Comparison of ENCODE assay signal across 8 cellular contexts in genomic region chr16:20799599-20799998, GRCh38. TPM values are rescaled to one million over a fixed set of nuclear protein-coding genes. Genes with fewer than 3 reads are reported as not detected.
DNase-seq lines count a peak whose midpoint lies in the region; ATAC-seq and TF ChIP-seq lines count a peak whose summit lies in the region.

No MANE protein-coding gene starts in this region.

- H3K4me1 ChIP-seq in SK-N-SH (ENCODE audit: control insufficient read depth in 1 of 2, insufficient read depth in 2 of 2, low read depth in 1 of 2, low read length in 1 of 2) (no peaks in the 10 kb centered on the region; a peak in 1 of 4 replicates), gastroesophageal sphincter (no peaks in the 10 kb centered on the region)

- H3K4me3 ChIP-seq in SK-N-SH (ENCODE audit: low read depth in 2 of 2, low read length in 1 of 2) (no peak overlapping the region), gastroesophageal sphincter (no peak overlapping the region)

- WGBS in SK-N-SH (ENCODE audit: low lambda C conversion rate): 50% methylated on average over 2 of the region's 2 CpGs
- WGBS in gastroesophageal sphincter (ENCODE audit: low coverage in 1 of 2), 2 donors: 26 to 28% methylated on average over 2 of the region's 2 CpGs

- CTCF ChIA-PET in SK-N-SH (lab: Yijun Ruan, JAX): interaction anchor here (1.0 to 2.1 kb wide), 6 partner anchors 12 to 294 kb away, joined by 3 to 6 read pairs (median 4); no protein-coding TSS in a partner anchor

- peaks cover 21% of the 10 kb centered on the region for H3F3A ChIP-seq in SK-N-SH (replicated peaks; ENCODE audit: insufficient read depth)

- no peaks in the 10 kb centered on the region for H3K36me3 Mint-ChIP-seq in natural killer cell
- H3K36me3 Mint-ChIP-seq in natural killer cell treated with Interleukin-12 subunit alpha and Interleukin-12 subunit beta and Interleukin-15 and Interleukin-18, amount 100 ng/mL, for 72 hours: peaks cover 5% of the 10 kb centered on the region

- no peaks in the 10 kb centered on the region for H4K20me1 ChIP-seq in SK-N-SH (ENCODE audit: insufficient read depth)

- no peaks in the 10 kb centered on the region for H3K27me3 Mint-ChIP-seq in natural killer cell (ENCODE audit: low read depth in 2 of 2)
- H3K27me3 Mint-ChIP-seq in natural killer cell treated with Interleukin-12 subunit alpha and Interleukin-12 subunit beta and Interleukin-15 and Interleukin-18, amount 100 ng/mL, for 72 hours: no peaks in the 10 kb centered on the region

- no peaks in the 10 kb centered on the region for H3K9me2 ChIP-seq in SK-N-SH

- no peak overlapping the region for H2AFZ ChIP-seq in SK-N-SH (ENCODE audit: low read depth)

- no peak overlapping the region for H3K9ac ChIP-seq in SK-N-SH

- TF ChIP-seq CTCF in natural killer cell (IDR thresholded peaks at IDR 0.05): peak; percentile 74
- TF ChIP-seq CTCF in SK-N-SH (IDR thresholded peaks at IDR 0.05): peak; percentile 69
- TF ChIP-seq CTCF in gastroesophageal sphincter (IDR thresholded peaks at IDR 0.05): peak; percentile 25 to 59 (median 46)

- no peak overlapping the region for H3K4me3 Mint-ChIP-seq in natural killer cell
- no peak overlapping the region for H3K4me3 Mint-ChIP-seq in natural killer cell treated with Interleukin-12 subunit alpha and Interleukin-12 subunit beta and Interleukin-15 and Interleukin-18, amount 100 ng/mL, for 72 hours

- no peaks in the 10 kb centered on the region for H3K9me3 Mint-ChIP-seq in natural killer cell
- no peaks in the 10 kb centered on the region for H3K9me3 Mint-ChIP-seq in natural killer cell treated with Interleukin-12 subunit alpha and Interleukin-12 subunit beta and Interleukin-15 and Interleukin-18, amount 100 ng/mL, for 72 hours

- peak; percentile 45 for TF ChIP-seq RAD21 in SK-N-SH (IDR thresholded peaks at IDR 0.05; ENCODE audit: low read length)

- H3K4me1 Mint-ChIP-seq in natural killer cell: no peaks in the 10 kb centered on the region
- no peaks in the 10 kb centered on the region for H3K4me1 Mint-ChIP-seq in natural killer cell treated with Interleukin-12 subunit alpha and Interleukin-12 subunit beta and Interleukin-15 and Interleukin-18, amount 100 ng/mL, for 72 hours (ENCODE audit: low read depth in 2 of 2)

- ATAC-seq in natural killer cell: peak in 1 of 3 donors; percentile 44
- ATAC-seq in natural killer cell treated with Interleukin-12 subunit alpha and Interleukin-12 subunit beta and Interleukin-15 and Interleukin-18, amount 100 ng/mL, for 72 hours: no peak
- no peak for ATAC-seq in gastroesophageal sphincter
- ATAC-seq in HG02798 (IDR thresholded peaks at IDR 0.05; ENCODE audit: poor library complexity, unreplicated experiment): no peak

- H3K4me2 ChIP-seq in SK-N-SH: no peak overlapping the region

- H3K36me3 ChIP-seq in SK-N-SH (replicated peaks in 1 of 2; ENCODE audit: control insufficient read depth in 1 of 2, insufficient read depth in 2 of 2, low read length in 1 of 2) (peaks cover 43 to 55% of the 10 kb centered on the region in 2 experiments), gastroesophageal sphincter (peaks cover 5 to 43% of the 10 kb centered on the region in 2 donors)

- H3K27ac Mint-ChIP-seq in natural killer cell: no peak overlapping the region
- no peak overlapping the region for H3K27ac Mint-ChIP-seq in natural killer cell treated with Interleukin-12 subunit alpha and Interleukin-12 subunit beta and Interleukin-15 and Interleukin-18, amount 100 ng/mL, for 72 hours

- no peak overlapping the region for H3K27ac ChIP-seq in SK-N-SH (ENCODE audit: low read depth in 2 of 2, low read length in 1 of 2)
- H3K27ac ChIP-seq in gastroesophageal sphincter: peak overlapping the region in 1 of 4 donors; percentile 21

- no peak for DNase-seq in natural killer cell
- no peak for DNase-seq in natural killer cell treated with Interleukin-12 subunit alpha and Interleukin-12 subunit beta and Interleukin-15 and Interleukin-18, amount 100 ng/mL, for 72 hours (ENCODE audit: low spot score)
- DNase-seq in SK-N-SH: no peak
- DNase-seq in T1000 (lab: John Stamatoyannopoulos, UW): no peak
- no peak for DNase-seq in activated T-cell treated with anti-CD3 and anti-CD28 coated beads, Interleukin-2, amount 50 U/mL, for 48 hours
- no peak for DNase-seq in COR-L47 (lab: John Stamatoyannopoulos, UW)

- TF ChIP-seq POLR2A in gastroesophageal sphincter (IDR thresholded peaks at IDR 0.05): no peak

- H3K9me3 ChIP-seq in SK-N-SH (no peaks in the 10 kb centered on the region), gastroesophageal sphincter (no peaks in the 10 kb centered on the region)

- intact Hi-C loops in natural killer cell (cut with micrococcal nuclease): loop anchor here (1.0 kb wide), 1 partner anchor 284 kb away; no protein-coding TSS in a partner anchor

- H3K79me2 ChIP-seq in SK-N-SH (ENCODE audit: insufficient read depth): no peaks in the 10 kb centered on the region

- TF ChIP-seq EP300 in SK-N-SH (IDR thresholded peaks at IDR 0.05; ENCODE audit: borderline replicate concordance in 1 of 2, low read depth in 1 of 2, low read length in 1 of 2) (no peak), gastroesophageal sphincter (IDR thresholded peaks at IDR 0.05) (no peak)

- H3K27me3 ChIP-seq in SK-N-SH (ENCODE audit: insufficient read depth) (no peaks in the 10 kb centered on the region), gastroesophageal sphincter (no peaks in the 10 kb centered on the region)

- POLR2A ChIA-PET in SK-N-SH (lab: Yijun Ruan, JAX): no interaction called here

TF ChIP-seq in SK-N-SH, 30 proteins besides CTCF, POLR2A, EP300 and RAD21:
- no peak for TF ChIP-seq FOSL2 (IDR thresholded peaks at IDR 0.05; ENCODE audit: borderline replicate concordance, low read depth)
- TF ChIP-seq SMC3 (IDR thresholded peaks at IDR 0.05; ENCODE audit: low read depth, low read length): 0 out of 2 replicates have a peak, but pooled peaks have one; percentile 16
- no peak for TF ChIP-seq CHD2 (IDR thresholded peaks at IDR 0.05; ENCODE audit: low read length, partially characterized antibody)
TF ChIP-seq in SK-N-SH: peak in this region for 1.

RNA-seq across cellular contexts. Expression of gene ERI2, which starts 6.7 kb away (rescaled TPM):
- total RNA-seq in natural killer cell (1 to 10 TPM; 2.4 to 3.5 (median 2.8) TPM), gastroesophageal sphincter (10 to 100 TPM in 3 of 4 donors, 1 to 10 TPM in 1; 7.7 to 21.8 (median 12.2) TPM)
- total RNA-seq in natural killer cell treated with Interleukin-12 subunit alpha and Interleukin-12 subunit beta and Interleukin-15 and Interleukin-18, amount 100 ng/mL, for 72 hours: 10 to 100 TPM; 14.7 to 22.8 TPM
- 9.1 and 13.6 TPM in 2 replicates for polyA plus RNA-seq in SK-N-SH (2012; rRNA removed)
- 11.7 and 13.2 TPM in 2 replicates for polyA plus RNA-seq in SK-N-SH (2012; cell fraction: cytosol; rRNA removed)
- 16.7 and 21.1 TPM in 2 replicates for polyA plus RNA-seq in SK-N-SH (2012; cell fraction: nucleus; rRNA removed)

RNA-seq across cellular contexts. Expression of gene REXO5, which starts 6.7 kb away (rescaled TPM):
- total RNA-seq in natural killer cell: 1 to 10 TPM; 1.5 to 6.0 (median 1.7) TPM
- total RNA-seq in natural killer cell treated with Interleukin-12 subunit alpha and Interleukin-12 subunit beta and Interleukin-15 and Interleukin-18, amount 100 ng/mL, for 72 hours: 10 to 100 TPM in 1 of 2 donors, 1 to 10 TPM in 1; 8.3 to 15.8 TPM
- polyA plus RNA-seq in SK-N-SH (2012; rRNA removed): 3.8 and 5.2 TPM in 2 replicates
- 3.4 TPM in 2 replicates for polyA plus RNA-seq in SK-N-SH (2012; cell fraction: cytosol; rRNA removed)
- polyA plus RNA-seq in SK-N-SH (2012; cell fraction: nucleus; rRNA removed): 8.2 and 9.3 TPM in 2 replicates
- total RNA-seq in gastroesophageal sphincter: 1 to 10 TPM; 2.2 to 6.9 (median 3.7) TPM

RNA-seq across cellular contexts. Expression of gene ACSM3, which starts 35.8 kb away (rescaled TPM):
- total RNA-seq in natural killer cell: 1 to 10 TPM; 3.7 to 4.4 (median 4.4) TPM
- 1 to 10 TPM; 1.5 to 7.2 TPM for total RNA-seq in natural killer cell treated with Interleukin-12 subunit alpha and Interleukin-12 subunit beta and Interleukin-15 and Interleukin-18, amount 100 ng/mL, for 72 hours
- 0.44 and 0.80 TPM in 2 replicates for polyA plus RNA-seq in SK-N-SH (2012; rRNA removed)
- 0.81 and 0.89 TPM in 2 replicates for polyA plus RNA-seq in SK-N-SH (2012; cell fraction: cytosol; rRNA removed)
- polyA plus RNA-seq in SK-N-SH (2012; cell fraction: nucleus; rRNA removed): 0.38 and 0.42 TPM in 2 replicates
- 10 to 100 TPM in 1 of 4 donors, 1 to 10 TPM in 3; 4.5 to 24.8 (median 6.8) TPM for total RNA-seq in gastroesophageal sphincter

RNA-seq across cellular contexts. Expression of gene THUMPD1, which starts 58.0 kb away (rescaled TPM):
- total RNA-seq in natural killer cell: 10 to 100 TPM; 86.1 to 92.2 (median 87.1) TPM
- total RNA-seq in natural killer cell treated with Interleukin-12 subunit alpha and Interleukin-12 subunit beta and Interleukin-15 and Interleukin-18, amount 100 ng/mL, for 72 hours: 10 to 100 TPM; 39.6 to 43.5 TPM
- polyA plus RNA-seq in SK-N-SH (2012; rRNA removed): 20.0 and 24.8 TPM in 2 replicates
- polyA plus RNA-seq in SK-N-SH (2012; cell fraction: cytosol; rRNA removed): 13.0 and 15.5 TPM in 2 replicates
- 30.8 and 33.1 TPM in 2 replicates for polyA plus RNA-seq in SK-N-SH (2012; cell fraction: nucleus; rRNA removed)
- 100 to 1,000 TPM in 2 of 4 donors, 10 to 100 TPM in 2; 59.6 to 120 (median 91.8) TPM for total RNA-seq in gastroesophageal sphincter
